ENCODE assay signal across 1 cellular context in the genomic region with DNA sequence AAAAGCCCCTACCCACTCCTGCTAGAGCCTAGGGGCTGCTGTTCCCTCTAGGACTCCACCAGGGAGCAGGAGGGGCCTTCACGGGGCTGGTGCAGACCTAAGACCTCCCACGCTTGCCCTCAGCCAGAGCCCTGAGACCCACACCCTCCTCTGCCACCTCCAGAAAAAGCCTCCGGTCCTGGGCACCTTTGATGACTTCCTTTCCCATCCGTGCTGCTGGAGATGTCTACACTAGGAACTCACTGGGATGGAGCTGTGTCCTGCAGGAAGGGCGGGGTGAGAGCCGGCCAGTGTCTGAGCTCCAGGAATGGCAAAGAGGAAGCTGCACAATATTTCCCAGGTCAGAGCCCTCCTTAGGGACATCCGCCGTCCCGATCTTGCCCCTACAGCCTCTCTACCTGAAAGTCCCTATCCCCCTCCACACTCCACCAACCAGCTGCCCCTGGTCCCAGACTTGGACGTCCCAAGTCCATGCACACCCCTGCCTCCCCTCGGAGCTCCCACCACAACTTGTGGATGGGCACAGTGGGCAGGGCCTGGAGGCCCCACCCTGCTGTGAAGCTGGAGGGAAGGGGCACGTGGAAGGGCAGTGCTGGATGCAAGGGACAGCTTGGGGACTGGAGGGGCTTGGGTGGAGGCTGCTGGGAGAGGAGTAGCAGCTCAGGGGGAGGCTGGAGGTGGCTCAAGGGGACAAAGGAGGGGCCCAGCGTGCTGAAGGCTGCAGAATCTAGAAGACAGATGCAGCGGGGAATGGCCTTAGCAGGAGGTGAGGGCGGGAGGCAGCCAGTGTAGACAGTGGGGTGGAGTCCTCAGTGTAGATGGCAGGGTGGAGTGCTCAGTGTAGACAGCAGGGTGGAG.
TF ChIP-seq lines count a peak whose summit lies in the region.

No MANE protein-coding gene starts in this region.

TF ChIP-seq in K562, 482 proteins besides CTCF, POLR2A, EP300 and RAD21 (continued from another document):
- TF ChIP-seq GTF3C2 (IDR thresholded peaks at IDR 0.05; ENCODE audit: borderline replicate concordance, extremely low read depth, insufficient read length): no peak
- 0 out of 2 replicates have a peak, but pooled peaks have one; percentile 37 for TF ChIP-seq ZSCAN29 (IDR thresholded peaks at IDR 0.05)
- TF ChIP-seq ZNF639 (CRISPR knock-in tag; conservative IDR thresholded peaks at IDR 0.05 in 1 of 2, IDR thresholded peaks at IDR 0.05 in 1 of 2): no peak
